14 cellular contexts compared by ENCODE assay signal in genomic region chr20:10185741-10186558, GRCh38. TPM values are rescaled to one million over a fixed set of nuclear protein-coding genes. Genes with fewer than 3 reads are reported as not detected.
A peak's percentile ranks its signal among the peaks of the same experiment; 100 is the strongest.
DNase-seq lines count a peak whose midpoint lies in the region; ATAC-seq, FAIRE-seq and TF ChIP-seq lines count a peak whose summit lies in the region.
"Had no signal": no experiment of that assay in that cellular context is flagged by ENCODE, and none has a peak within 500 bp of the region (broad histone marks: within the 10 kb centered on the region; RNA-seq: fewer than 3 reads in every experiment).

No MANE protein-coding gene starts in this region.

- DNase-seq in DMS79 treated with DMSO at 0.1 percent for 48 hours (lab: John Stamatoyannopoulos, UW) (peak; percentile 51), NCI-H345 (lab: John Stamatoyannopoulos, UW) (peak; percentile 68), choroid plexus epithelial cell (ENCODE audit: low read depth) (peak; percentile 37), pancreas (peak in 4 of 6 donors; percentile 41 to 68 (median 56)), Right ventricle myocardium inferior (ENCODE audit: missing footprints) (no peak)
- DNase-seq: CD4-positive, CD25-positive, alpha-beta regulatory T cell; esophagus squamous epithelium; HFFc6; left cardiac atrium; PC-9; stimulated activated CD4-positive, alpha-beta T cell treated with anti-CD3 and anti-CD28 coated beads, Interleukin-4, amount 100 ng/mL, for 24 hours had no signal

- intact Hi-C loops in pancreas (cut with DNase I) = no loop called here
- intact Hi-C loops in Right ventricle myocardium inferior (cut with DNase I) = no loop called here

- H3K36me3 ChIP-seq in pancreas = no peaks in the 10 kb centered on the region
- H3K36me3 ChIP-seq: esophagus squamous epithelium had no signal

- H3K4me1 ChIP-seq in pancreas = peaks cover 0 to 3% (median 0%) of the 10 kb centered on the region in 3 donors
- H3K4me1 ChIP-seq: esophagus squamous epithelium had no signal

- H3K9me3 ChIP-seq in pancreas = no peaks in the 10 kb centered on the region

- peak overlapping the region in 2 of 4 donors; percentile 58 to 67 for H3K27ac ChIP-seq in pancreas
- H3K27ac ChIP-seq: esophagus squamous epithelium, PC-9 had no signal

- peak; percentile 96 to 98 (median 98) for ATAC-seq in pancreas
- no peak for ATAC-seq in GM18517 (IDR thresholded peaks at IDR 0.05; ENCODE audit: unreplicated experiment)
- no peak for ATAC-seq in HG03565 (IDR thresholded peaks at IDR 0.05; ENCODE audit: unreplicated experiment)
- no peak for ATAC-seq in GM19324 (IDR thresholded peaks at IDR 0.05; ENCODE audit: low FRiP score, unreplicated experiment)
- ATAC-seq in Right ventricle myocardium inferior = no peak

- H3K4me3 ChIP-seq in choroid plexus epithelial cell (ENCODE audit: low read depth, low read length) (no peak overlapping the region), pancreas (no peak overlapping the region)
- H3K4me3 ChIP-seq: esophagus squamous epithelium, PC-9 had no signal

- TF ChIP-seq CTCF in choroid plexus epithelial cell (conservative IDR thresholded peaks at IDR 0.05; ENCODE audit: low read depth, low read length) (no peak), pancreas (IDR thresholded peaks at IDR 0.05) (no peak)

- WGBS in pancreas, 2 donors = 54 to 69% methylated on average over 3 of the region's 3 CpGs

- FAIRE-seq in pancreas (lab: Jason Lieb, UNC) = no peak

- no peaks in the 10 kb centered on the region for H3K27me3 ChIP-seq in pancreas
- H3K27me3 ChIP-seq: esophagus squamous epithelium had no signal

RNA-seq across cellular contexts. Expression of gene SNAP25, which starts 32.7 kb away (rescaled TPM):
- total RNA-seq in pancreas (1 to 10 TPM in 5 of 6 donors, under 1 TPM in 1; 0.95 to 8.4 (median 2.9) TPM), Right ventricle myocardium inferior (not detected)
- polyA plus RNA-seq in pancreas = 10 to 100 TPM in 1 of 2 donors, 1 to 10 TPM in 1; 8.6 to 50.3 TPM
- total RNA-seq: CD4-positive, CD25-positive, alpha-beta regulatory T cell; PC-9 had no signal
- polyA plus RNA-seq: CD4-positive, CD25-positive, alpha-beta regulatory T cell had no signal

Comparison
In these comparisons a context has a peak if more than half of its experiments do, and no peak if none do; other contexts are left out.
1. ATAC-seq: peak in pancreas (4 of 4); none in GM18517 (single experiment), HG03565 (single experiment), GM19324 (single experiment) and Right ventricle myocardium inferior (single experiment).